Comparison of ENCODE assay signal across 8 cellular contexts in the genomic region with DNA sequence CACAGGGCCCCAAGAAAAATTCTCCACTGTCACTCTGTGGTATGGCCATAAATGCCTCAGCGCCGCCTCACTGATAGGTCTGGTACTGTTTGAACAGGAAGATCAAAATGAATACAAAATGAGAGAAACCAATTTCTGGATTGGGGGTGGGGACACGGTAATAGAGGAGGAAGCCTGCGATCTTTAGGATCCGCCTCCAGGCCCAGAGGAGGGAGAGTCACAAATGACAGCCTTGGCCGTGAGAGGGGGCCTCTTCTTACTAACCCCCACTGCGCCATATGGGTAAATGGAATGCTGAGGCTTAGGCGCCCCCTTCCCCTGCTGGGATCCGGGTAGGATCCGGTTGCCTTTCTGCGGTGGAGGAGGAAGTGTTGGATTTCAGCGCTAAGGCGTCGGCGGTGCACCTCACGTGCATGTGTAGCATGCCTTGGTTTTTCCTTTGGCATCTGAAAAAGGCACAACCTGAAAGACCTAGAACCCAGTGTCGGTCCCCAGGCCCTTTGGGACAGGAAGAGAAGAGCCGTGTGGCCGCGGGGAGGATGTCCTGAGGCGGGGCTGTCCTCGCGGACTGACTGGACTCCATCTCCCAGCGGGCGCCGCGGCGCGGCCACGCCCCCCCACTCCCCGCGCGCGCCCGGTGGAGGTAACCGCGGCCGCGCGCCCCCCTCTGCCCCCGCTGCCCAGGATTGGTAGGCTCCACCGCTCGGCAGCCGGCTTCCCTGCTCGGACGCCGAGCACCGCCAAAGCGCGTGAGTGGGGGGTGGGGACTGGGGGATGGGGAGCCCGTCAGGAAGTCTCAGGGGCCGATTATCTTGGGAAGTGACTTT. TPM values are rescaled to one million over a fixed set of nuclear protein-coding genes. Genes with fewer than 3 reads are reported as not detected.
DNase-seq lines count a peak whose midpoint lies in the region; ATAC-seq and TF ChIP-seq lines count a peak whose summit lies in the region.

No MANE protein-coding gene starts in this region.

- TF ChIP-seq CTCF in AG04450 (IDR thresholded peaks at IDR 0.05; ENCODE audit: low read depth, low read length) (no peak; the same call in 1 of the 2 replicates), cardiac fibroblast (IDR thresholded peaks at IDR 0.05; ENCODE audit: low read depth, low read length) (peak; percentile 28)

- H3K9me3 ChIP-seq in AG04450 (ENCODE audit: control insufficient read depth, insufficient read depth, low read length): no peaks in the 10 kb centered on the region

- H3K27ac ChIP-seq in AG04450 (ENCODE audit: low read depth, low read length): peak overlapping the region; percentile 88

- peak; percentile 53 for ATAC-seq in GM18909 (IDR thresholded peaks at IDR 0.05; ENCODE audit: poor library complexity, unreplicated experiment)
- peak; percentile 45 for ATAC-seq in HG03159 (IDR thresholded peaks at IDR 0.05; ENCODE audit: unreplicated experiment)

- CTCF ChIA-PET in AG04450 (lab: Charles Lee): interaction anchor here (0.6 to 2.1 kb wide), 3 partner anchors 10 to 85 kb away, joined by 3 to 18 read pairs (median 3); a partner anchor contains a TSS

- POLR2A ChIA-PET in AG04450 (lab: Yijun Ruan, JAX): no interaction called here

- peak overlapping the region; percentile 77 for H3K4me3 ChIP-seq in AG04450 (ENCODE audit: low read depth, low read length)
- peak overlapping the region; percentile 72 to 80 for H3K4me3 ChIP-seq in cardiac fibroblast (replicated peaks in 1 of 2; ENCODE audit: low read depth in 2 of 2, low read length in 2 of 2)

- no peaks in the 10 kb centered on the region for H3K27me3 ChIP-seq in AG04450 (ENCODE audit: control insufficient read depth, insufficient read depth, low read length)

- DNase-seq in AG04450 (ENCODE audit: low read depth, low spot score) (peak; percentile 60), NCI-H2227 treated with DMSO at 0.1 percent for 48 hours (lab: John Stamatoyannopoulos, UW) (peak; percentile 94), cardiac fibroblast (ENCODE audit: low read depth in 2 of 2) (peak; percentile 79 to 92), iris pigment epithelial cell (ENCODE audit: low read depth) (peak; percentile 89)
- DNase-seq in activated CD4-positive, CD25-positive, alpha-beta regulatory T cell (lab: John Stamatoyannopoulos, UW): peak; percentile 77 to 84 (median 78)
- DNase-seq in stimulated activated CD4-positive, alpha-beta T cell treated with anti-CD3 and anti-CD28 coated beads, Interleukin-12 subunit alpha, Interleukin-12 subunit beta, amount 100 ng/mL, for 24 hours (ENCODE audit: low read depth in 2 of 2): peak; percentile 73 to 76

RNA-seq across cellular contexts. Expression of a gene that starts 0.7 kb away (rescaled TPM):
- 10.5 and 20.9 TPM in 2 replicates for polyA plus RNA-seq in AG04450 (2011; rRNA removed)
- 29.9 and 43.1 TPM in 2 replicates for polyA minus RNA-seq in AG04450 (2011; rRNA and poly(A)+ RNA removed)

RNA-seq across cellular contexts. Expression of a gene that starts 11.4 kb away (rescaled TPM):
- polyA plus RNA-seq in AG04450 (2011; rRNA removed): 21.9 and 27.2 TPM in 2 replicates
- 23.8 and 30.3 TPM in 2 replicates for polyA minus RNA-seq in AG04450 (2011; rRNA and poly(A)+ RNA removed)

RNA-seq across cellular contexts. Expression of a gene that starts 20.6 kb away (rescaled TPM):
- polyA plus RNA-seq in AG04450 (2011; rRNA removed): 20.8 and 25.1 TPM in 2 replicates
- 31.9 and 42.1 TPM in 2 replicates for polyA minus RNA-seq in AG04450 (2011; rRNA and poly(A)+ RNA removed)

RNA-seq across cellular contexts. Expression of a gene that starts 54.4 kb away (rescaled TPM):
- polyA plus RNA-seq in AG04450 (2011; rRNA removed): 47.3 and 48.1 TPM in 2 replicates
- polyA minus RNA-seq in AG04450 (2011; rRNA and poly(A)+ RNA removed): 27.1 and 32.5 TPM in 2 replicates

Comparison
In these comparisons a context has a peak if more than half of its experiments do, and no peak if none do; other contexts are left out.
1. Peak in every context shown above with its lines: DNase-seq, ATAC-seq, H3K4me3 ChIP-seq and H3K27ac ChIP-seq.